In the genomic region with DNA sequence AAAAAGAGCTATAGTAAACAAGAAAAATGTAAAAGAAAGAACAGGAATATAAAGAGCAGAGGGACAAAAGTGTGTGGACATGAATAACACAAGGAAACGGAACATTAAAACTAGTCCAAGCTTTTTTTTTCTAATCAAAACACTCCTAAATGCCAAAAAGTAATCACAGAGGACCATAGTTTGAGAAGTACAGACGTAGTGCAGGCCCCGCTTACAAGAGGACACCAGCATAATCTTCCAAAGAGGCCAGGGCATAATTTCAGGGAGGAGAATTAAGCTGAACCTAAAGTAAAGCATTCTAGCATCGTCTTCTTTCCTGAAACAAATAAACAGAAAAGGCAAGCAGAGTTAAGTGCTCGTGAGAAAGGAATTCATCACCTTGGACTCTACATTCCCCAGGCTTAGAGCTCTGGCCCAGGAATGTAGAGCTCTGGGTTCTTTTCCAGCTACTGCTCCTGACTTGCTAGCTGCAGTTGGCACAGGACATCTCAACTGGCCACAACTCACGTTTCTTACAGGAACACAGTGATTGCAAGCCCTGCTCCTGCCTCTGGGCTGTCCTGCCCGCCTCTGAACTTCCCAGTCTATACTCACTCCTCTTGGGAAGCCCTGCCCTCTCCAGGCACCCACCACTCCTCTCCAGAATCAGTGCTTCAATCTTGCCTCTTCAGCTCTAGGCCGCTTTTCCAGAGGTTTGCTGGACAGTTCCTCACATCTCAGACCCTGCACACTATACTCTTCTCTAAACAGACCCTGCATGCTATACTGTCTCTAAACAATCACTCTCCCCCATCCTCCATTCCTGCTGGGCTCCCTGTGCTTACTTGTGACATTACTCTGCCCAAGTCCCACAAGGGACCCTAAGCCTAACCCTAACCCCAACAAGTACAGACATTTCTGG, we compare ENCODE assay signal across 13 cellular contexts. TPM values are rescaled to one million over a fixed set of nuclear protein-coding genes. Genes with fewer than 3 reads are reported as not detected.
DNase-seq lines count a peak whose midpoint lies in the region; ATAC-seq and TF ChIP-seq lines count a peak whose summit lies in the region.
"Had no signal": no experiment of that assay in that cellular context is flagged by ENCODE, and none has a peak within 500 bp of the region (broad histone marks: within the 10 kb centered on the region; RNA-seq: fewer than 3 reads in every experiment).

No MANE protein-coding gene starts in this region.

- DNase-seq in GM03348 (ENCODE audit: low spot score) (peak; percentile 20), ascending aorta (ENCODE audit: low spot score in 2 of 2) (peak in 1 of 2 donors; percentile 84), left cardiac atrium (no peak), ovary (peak in 3 of 5 donors; percentile 37 to 52 (median 45)), NCI-H446 (lab: John Stamatoyannopoulos, UW) (no peak), prostate gland (ENCODE audit: low spot score) (no peak), T-helper 2 cell (no peak)
- DNase-seq in CD8-positive, alpha-beta memory T cell: no peak
- DNase-seq: activated CD4-positive, CD25-positive, alpha-beta regulatory T cell treated with anti-CD3 and anti-CD28 coated beads, Interleukin-2, amount 50 U/mL, for 72 hours; activated T-cell treated with anti-CD3 and anti-CD28 coated beads, Interleukin-2, amount 50 U/mL, for 1 hour; amygdala; NCI-H2029 had no signal

- no peaks in the 10 kb centered on the region for H3K9me3 Mint-ChIP-seq in CD8-positive, alpha-beta memory T cell
- H3K9me3 Mint-ChIP-seq: stimulated activated naive CD8-positive, alpha-beta T cell treated with anti-CD3 and anti-CD28 coated beads, Interleukin-15, Interleukin-2, amounts not matched to agents 100 ng/mL and 50 ng/mL, for 24 hours had no signal

- no peaks in the 10 kb centered on the region for H3K9me3 ChIP-seq in ascending aorta
- H3K9me3 ChIP-seq in ovary: no peaks in the 10 kb centered on the region
- no peaks in the 10 kb centered on the region for H3K9me3 ChIP-seq in prostate gland
- H3K9me3 ChIP-seq in CD8-positive, alpha-beta memory T cell (ENCODE audit: low read length): no peaks in the 10 kb centered on the region

- no peak for TF ChIP-seq EP300 in ovary (IDR thresholded peaks at IDR 0.05)

- no peak for TF ChIP-seq CTCF in ascending aorta (IDR thresholded peaks at IDR 0.05)
- no peak for TF ChIP-seq CTCF in ovary (IDR thresholded peaks at IDR 0.05)
- no peak for TF ChIP-seq CTCF in prostate gland (IDR thresholded peaks at IDR 0.05)

- peak; percentile 65 to 79 for ATAC-seq in left cardiac atrium

- peaks cover 0 to 8% of the 10 kb centered on the region in 2 donors for H3K4me1 ChIP-seq in ascending aorta
- H3K4me1 ChIP-seq in ovary (ENCODE audit: insufficient read depth): peaks cover 2% of the 10 kb centered on the region
- H3K4me1 ChIP-seq in prostate gland (replicated peaks): no peaks in the 10 kb centered on the region
- no peaks in the 10 kb centered on the region for H3K4me1 ChIP-seq in CD8-positive, alpha-beta memory T cell (ENCODE audit: insufficient read depth, low read length)

- no peaks in the 10 kb centered on the region for H3K36me3 ChIP-seq in ascending aorta
- H3K36me3 ChIP-seq in ovary: no peaks in the 10 kb centered on the region
- H3K36me3 ChIP-seq in prostate gland: no peaks in the 10 kb centered on the region
- no peaks in the 10 kb centered on the region for H3K36me3 ChIP-seq in CD8-positive, alpha-beta memory T cell (ENCODE audit: insufficient read depth, low read length)

- H3K27ac ChIP-seq in ascending aorta (peak overlapping the region; percentile 62 to 77), ovary (peak overlapping the region in 1 of 2 donors; percentile 10), prostate gland (no peak overlapping the region)
- H3K27ac ChIP-seq in CD8-positive, alpha-beta memory T cell (ENCODE audit: low read depth, low read length): no peak overlapping the region

- CTCF ChIA-PET in CD8-positive, alpha-beta memory T cell (lab: Charles Lee): no interaction called here

- no peak overlapping the region for H3K27ac Mint-ChIP-seq in CD8-positive, alpha-beta memory T cell
- H3K27ac Mint-ChIP-seq: stimulated activated naive CD8-positive, alpha-beta T cell treated with anti-CD3 and anti-CD28 coated beads, Interleukin-15, Interleukin-2, amounts not matched to agents 100 ng/mL and 50 ng/mL, for 24 hours had no signal

- H3K36me3 Mint-ChIP-seq in CD8-positive, alpha-beta memory T cell: no peaks in the 10 kb centered on the region

- 21 to 29% (median 24%) methylated on average over 8 of the region's 8 CpGs for WGBS in ovary, 3 donors
- WGBS in prostate gland: 49% methylated on average over 8 of the region's 8 CpGs

- H3K27me3 Mint-ChIP-seq in CD8-positive, alpha-beta memory T cell: peaks cover 13 to 26% of the 10 kb centered on the region in 2 donors

- peak overlapping the region in 1 of 2 donors; percentile 22 for H3K4me3 ChIP-seq in ascending aorta
- H3K4me3 ChIP-seq in ovary: no peak overlapping the region
- no peak overlapping the region for H3K4me3 ChIP-seq in prostate gland
- no peak overlapping the region for H3K4me3 ChIP-seq in CD8-positive, alpha-beta memory T cell (ENCODE audit: low read length)

- intact Hi-C loops in ascending aorta (cut with DNase I): loop anchor here (2.0 to 5.0 kb wide), 3 partner anchors 56 to 108 kb away; partner anchors contain the start of gene RGS16
- intact Hi-C loops in left cardiac atrium (cut with DNase I): no loop called here
- intact Hi-C loops in ovary (cut with DNase I): loop anchor here in 1 of 4 donors (5.0 kb wide), 1 partner anchor 67 kb away; no protein-coding TSS in a partner anchor
- intact Hi-C loops in prostate gland (cut with DNase I): no loop called here

- H3K4me3 Mint-ChIP-seq in CD8-positive, alpha-beta memory T cell: no peak overlapping the region
- H3K4me3 Mint-ChIP-seq: stimulated activated naive CD8-positive, alpha-beta T cell treated with anti-CD3 and anti-CD28 coated beads, Interleukin-15, Interleukin-2, amounts not matched to agents 100 ng/mL and 50 ng/mL, for 24 hours had no signal

- no peaks in the 10 kb centered on the region for H3K4me1 Mint-ChIP-seq in CD8-positive, alpha-beta memory T cell

- POLR2A ChIA-PET in CD8-positive, alpha-beta memory T cell (lab: Charles Lee): no interaction called here

- no peaks in the 10 kb centered on the region for H3K27me3 ChIP-seq in ascending aorta
- no peaks in the 10 kb centered on the region for H3K27me3 ChIP-seq in ovary
- H3K27me3 ChIP-seq in prostate gland (replicated peaks; ENCODE audit: insufficient read depth): no peaks in the 10 kb centered on the region
- H3K27me3 ChIP-seq in CD8-positive, alpha-beta memory T cell (ENCODE audit: insufficient read depth, low read length, poor library complexity, severe bottlenecking): no peaks in the 10 kb centered on the region

- TF ChIP-seq POLR2A in ovary (IDR thresholded peaks at IDR 0.05) (no peak), prostate gland (IDR thresholded peaks at IDR 0.05) (no peak)

RNA-seq across cellular contexts. Expression of gene RGS8, which starts 9.8 kb away (rescaled TPM):
- total RNA-seq in ascending aorta (not detected), left cardiac atrium (under 1 TPM; 0.05 to 0.18 TPM), ovary (1 to 10 TPM in 1 of 7 donors, under 1 TPM in 5, not detected in 1; 0.12 to 1.7 (median 0.25) TPM), prostate gland (1 to 10 TPM in 1 of 2 donors, not detected in 1; 1.5 TPM)
- 1 to 10 TPM in 1 of 2 donors, under 1 TPM in 1; 0.38 to 4.8 TPM for polyA plus RNA-seq in ovary
- not detected for total RNA-seq in CD8-positive, alpha-beta memory T cell
- not detected for polyA plus RNA-seq in CD8-positive, alpha-beta memory T cell

Comparison
In these comparisons a context has a peak if more than half of its experiments do, and no peak if none do; other contexts are left out.
1. DNase-seq: peak in GM03348 (single experiment) and ovary (3 of 5); none in left cardiac atrium (single experiment), NCI-H446 (0 of 2), prostate gland (single experiment), T-helper 2 cell (0 of 5) and CD8-positive, alpha-beta memory T cell (0 of 5).
2. H3K27ac ChIP-seq: peak in ascending aorta (2 of 2); none in prostate gland (0 of 2) and CD8-positive, alpha-beta memory T cell (single experiment).